Comparison of ENCODE assay signal across 8 cellular contexts in the genomic region with DNA sequence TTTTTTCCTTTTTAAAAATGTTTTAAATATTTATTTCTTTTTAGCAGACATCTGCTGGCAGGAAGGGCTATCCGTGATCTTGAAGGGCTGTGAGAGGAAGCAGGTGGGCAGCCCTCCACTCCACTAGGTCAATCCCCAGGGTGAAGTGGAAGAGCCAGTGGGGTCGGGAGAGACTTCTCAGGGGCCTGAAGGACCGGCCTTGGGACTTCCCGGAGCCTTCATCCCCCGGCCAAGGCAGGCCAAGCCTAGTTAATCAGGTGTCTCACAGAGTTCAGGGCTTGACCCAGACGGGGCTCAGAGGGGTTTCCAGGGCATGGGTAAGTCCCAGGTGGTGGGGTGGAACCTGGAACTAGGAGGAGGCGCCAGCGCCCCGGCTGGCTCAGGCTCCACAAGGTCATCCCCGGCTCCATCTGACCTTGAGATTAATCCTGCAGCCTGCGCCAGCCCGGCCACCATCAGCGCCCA. TPM values are rescaled to one million over a fixed set of nuclear protein-coding genes. Genes with fewer than 3 reads are reported as not detected.
DNase-seq lines count a peak whose midpoint lies in the region; ATAC-seq, FAIRE-seq and TF ChIP-seq lines count a peak whose summit lies in the region.

No MANE protein-coding gene starts in this region.

- peak; percentile 49 for ATAC-seq in GM12878
- ATAC-seq in HG03095 (IDR thresholded peaks at IDR 0.05; ENCODE audit: unreplicated experiment) = no peak

- DNase-seq in GM12878 (ENCODE audit: low read depth, low spot score) (no peak), neuronal stem cell (ENCODE audit: low spot score) (no peak), H54 (ENCODE audit: insufficient read length, low spot score) (no peak), NCI-H1092 (lab: John Stamatoyannopoulos, UW) (no peak), dedifferentiated amniotic fluid mesenchymal stem cell (ENCODE audit: extremely low spot score) (no peak)

- no peaks in the 10 kb centered on the region for H3K27me3 ChIP-seq in BLaER1
- H3K27me3 ChIP-seq in GM12878 (replicated peaks in 1 of 2; ENCODE audit: control insufficient read depth in 2 of 2, insufficient read depth in 2 of 2, low read length in 1 of 2) = no peaks in the 10 kb centered on the region
- H3K27me3 ChIP-seq in neuronal stem cell (ENCODE audit: control insufficient read depth in 3 of 3, insufficient read depth in 3 of 3, low read depth in 1 of 3, low read length in 3 of 3) = peaks cover 0 to 11% (median 6%) of the 10 kb centered on the region in 3 experiments

- BruUV-seq in GM12878 (replicated peaks; lab: Mats Ljungman, UMichigan) = no TSS peak

- H3K4me1 ChIP-seq in BLaER1 = peaks cover 38% of the 10 kb centered on the region
- H3K4me1 ChIP-seq in HEK293 (ENCODE audit: control insufficient read depth, insufficient read depth, low read length) = no peaks in the 10 kb centered on the region
- H3K4me1 ChIP-seq in GM12878 (ENCODE audit: control insufficient read depth, insufficient read depth, low read length) = no peaks in the 10 kb centered on the region
- peaks cover 17 to 19% of the 10 kb centered on the region in 2 donors for H3K4me1 ChIP-seq in neuronal stem cell (ENCODE audit: control insufficient read depth in 2 of 2, insufficient read depth in 1 of 2, low read depth in 1 of 2, low read length in 2 of 2)

- POLR2A ChIA-PET in HEK293 (lab: Yijun Ruan, JAX) (interaction anchor here (2.9 kb wide), 1 partner anchor 80 kb away, joined by 29 read pairs; no protein-coding TSS in a partner anchor), GM12878 (lab: Charles Lee) (interaction anchor here (0.7 kb wide), 1 partner anchor 50 kb away, joined by 3 read pairs; no protein-coding TSS in a partner anchor)

- H2BK5ac ChIP-seq in neuronal stem cell (ENCODE audit: low read length) = no peak overlapping the region

- no peak overlapping the region for H4K8ac ChIP-seq in neuronal stem cell (ENCODE audit: low read depth, low read length)

- H2AK5ac ChIP-seq in neuronal stem cell (ENCODE audit: low read depth, low read length) = peak overlapping the region; percentile 42

- H3K36me3 ChIP-seq in BLaER1 (peaks cover 35% of the 10 kb centered on the region), HEK293 (ENCODE audit: control insufficient read depth in 2 of 2, insufficient read depth in 1 of 2, low read length in 2 of 2) (no peaks in the 10 kb centered on the region), GM12878 (ENCODE audit: control insufficient read depth in 2 of 2, insufficient read depth in 2 of 2, low read length in 1 of 2) (peaks cover 9 to 16% of the 10 kb centered on the region in 2 experiments; a peak in 3 of 4 replicates), neuronal stem cell (replicated peaks in 1 of 2; ENCODE audit: control insufficient read depth in 2 of 2, insufficient read depth in 2 of 2, low read length in 2 of 2) (no peaks in the 10 kb centered on the region)

- TF ChIP-seq CTCF in HEK293 (tag by site-specific recombination; IDR thresholded peaks at IDR 0.05) (no peak), GM12878 (IDR thresholded peaks at IDR 0.05 in 2 of 3, conservative IDR thresholded peaks at IDR 0.05 in 1 of 3; ENCODE audit: control insufficient read depth in 2 of 3, extremely low read depth in 1 of 3, insufficient read depth in 1 of 3, low read depth in 3 of 3, low read length in 3 of 3) (no peak)

- no peak overlapping the region for H2AFZ ChIP-seq in GM12878 (ENCODE audit: control insufficient read depth, low read depth, low read length)
- H2AFZ ChIP-seq in neuronal stem cell (ENCODE audit: low read length) = peak overlapping the region; percentile 66

- H2BK12ac ChIP-seq in neuronal stem cell (ENCODE audit: low read length) = no peak overlapping the region

- RAD21 ChIA-PET in GM12878 (lab: Charles Lee; ENCODE audit: unreplicated experiment) = interaction anchor here (0.9 to 4.0 kb wide), 4 partner anchors 80 to 314 kb away, joined by 3 to 23 read pairs (median 5); no protein-coding TSS in a partner anchor

- in situ Hi-C loops in GM12878 (cut with MboI) = loop anchor here (10.0 kb wide), 1 partner anchor 78 kb away; no protein-coding TSS in a partner anchor

- no peak overlapping the region for H3K14ac ChIP-seq in neuronal stem cell (ENCODE audit: low read length)

- H3K79me2 ChIP-seq in GM12878 (ENCODE audit: control insufficient read depth, insufficient read depth, low read length) = no peaks in the 10 kb centered on the region

- TF ChIP-seq RAD21 in GM12878 (IDR thresholded peaks at IDR 0.05; ENCODE audit: insufficient read depth, low read depth, low read length) = no peak

- H3K4me3 ChIP-seq in BLaER1 = no peak overlapping the region
- no peak overlapping the region for H3K4me3 ChIP-seq in HEK293 (ENCODE audit: low read depth, low read length)
- no peak overlapping the region for H3K4me3 ChIP-seq in GM12878
- H3K4me3 ChIP-seq in neuronal stem cell (ENCODE audit: low read length in 2 of 2) = no peak overlapping the region

- H3K27ac ChIP-seq in BLaER1 (peak overlapping the region; percentile 57), HEK293 (ENCODE audit: extremely low read depth, low read depth, low read length) (no peak overlapping the region), GM12878 (ENCODE audit: control insufficient read depth, insufficient read depth) (no peak overlapping the region), neuronal stem cell (replicated peaks; ENCODE audit: low read length) (no peak overlapping the region)

- H4K20me1 ChIP-seq in BLaER1 (no peaks in the 10 kb centered on the region), GM12878 (ENCODE audit: control insufficient read depth, insufficient read depth) (no peaks in the 10 kb centered on the region)

- TF ChIP-seq POLR2A in GM12878 (IDR thresholded peaks at IDR 0.05; ENCODE audit: low read depth, low read length) (no peak), H54 (IDR thresholded peaks at IDR 0.05; ENCODE audit: low read depth, low read length) (no peak)

- H2BK15ac ChIP-seq in neuronal stem cell (ENCODE audit: low read length) = no peak overlapping the region

- H3K23ac ChIP-seq in neuronal stem cell (ENCODE audit: low read depth, low read length, poor library complexity) = no peak overlapping the region

- FAIRE-seq in GM12878 (lab: Jason Lieb, UNC) (no peak), H54 (lab: Jason Lieb, UNC) (no peak)

- CTCF ChIA-PET in HEK293 (lab: Yijun Ruan, JAX) (interaction anchor here (0.7 to 8.7 kb wide), 45 partner anchors 10 to 382 kb away, joined by 3 to 266 read pairs (median 7); a partner anchor contains a TSS), GM12878 (lab: Yijun Ruan, JAX) (interaction anchor here (0.8 to 4.4 kb wide), 24 partner anchors 8 to 376 kb away, joined by 3 to 38 read pairs (median 6); a partner anchor contains a TSS)

- H3K4me2 ChIP-seq in BLaER1 = peak overlapping the region; percentile 85
- peak overlapping the region; percentile 34; the same call in 1 of the 2 replicates for H3K4me2 ChIP-seq in GM12878 (ENCODE audit: control insufficient read depth, insufficient read depth)
- H3K4me2 ChIP-seq in neuronal stem cell (ENCODE audit: insufficient read depth, low read length, poor library complexity, severe bottlenecking) = no peak overlapping the region

- H3K9me3 ChIP-seq in BLaER1 (no peaks in the 10 kb centered on the region), HEK293 (ENCODE audit: control insufficient read depth, insufficient read depth, low read depth, low read length) (no peaks in the 10 kb centered on the region), GM12878 (replicated peaks; ENCODE audit: control insufficient read depth, insufficient read depth, low read length) (no peaks in the 10 kb centered on the region), neuronal stem cell (replicated peaks in 1 of 2; ENCODE audit: control insufficient read depth in 2 of 2, insufficient read depth in 1 of 2, low read depth in 1 of 2, low read length in 2 of 2) (no peaks in the 10 kb centered on the region)

- H3K18ac ChIP-seq in neuronal stem cell (ENCODE audit: low read length) = no peak overlapping the region

- no peak overlapping the region for H2BK120ac ChIP-seq in neuronal stem cell (ENCODE audit: low read depth, low read length)

- intact Hi-C loops in GM12878 (cut with micrococcal nuclease; ENCODE audit: unreplicated experiment) = loop anchor here (1.0 to 2.0 kb wide), 4 partner anchors 79 to 313 kb away; no protein-coding TSS in a partner anchor

- no peak overlapping the region for H3K4ac ChIP-seq in neuronal stem cell (ENCODE audit: low read length)

- no peaks in the 10 kb centered on the region for H3K79me1 ChIP-seq in neuronal stem cell (ENCODE audit: low read depth, low read length)

- no peak overlapping the region for H4K91ac ChIP-seq in neuronal stem cell (ENCODE audit: low read depth, low read length, poor library complexity)

- TF ChIP-seq EP300 in GM12878 (IDR thresholded peaks at IDR 0.05; ENCODE audit: borderline replicate concordance in 1 of 2, control insufficient read depth in 1 of 2, low read depth in 2 of 2, low read length in 2 of 2) = no peak

- SMC1A ChIA-PET in GM12878 (lab: Charles Lee; ENCODE audit: uncharacterized antibody, unreplicated experiment) = interaction anchor here (0.8 to 1.1 kb wide), 6 partner anchors 80 to 314 kb away, joined by 3 to 7 read pairs (median 4); no protein-coding TSS in a partner anchor

- H3K9ac ChIP-seq in BLaER1 (0 out of 2 replicates have a peak overlapping the region, but pooled peaks have one; percentile 27), GM12878 (ENCODE audit: control insufficient read depth, insufficient read depth, low read length) (no peak overlapping the region), neuronal stem cell (ENCODE audit: low read depth, low read length, poor library complexity) (no peak overlapping the region)

- 45% methylated on average over 13 of the region's 13 CpGs for WGBS in GM12878 (ENCODE audit: insufficient coverage, insufficient replicate concordance, low lambda C conversion rate, missing lambda C conversion rate)
- WGBS in neuronal stem cell (ENCODE audit: extremely low coverage in 2 of 2, insufficient read length in 2 of 2, insufficient replicate concordance in 1 of 2), 2 donors = no CpG with 5 or more reads among the region's 13 CpGs

RNA-seq across cellular contexts. Expression of a gene that starts 44.3 kb away (rescaled TPM):
- total RNA-seq in GM12878 (2013; cell fraction: nucleolus; rRNA removed) = not detected in 2 replicates
- total RNA-seq in GM12878 (2014; rRNA removed) = not detected in 2 replicates
- total RNA-seq in GM12878 (2014; rRNA removed; fragmentation: Illumina TruSeq; extraction: Trizol) = not detected in 2 replicates
- not detected in 2 replicates for total RNA-seq in GM12878 (2021)
- polyA plus RNA-seq in GM12878 (2011; ENCODE audit: low read depth) = not detected
- not detected in 2 replicates for polyA plus RNA-seq in GM12878 (2011; rRNA removed)
- polyA plus RNA-seq in GM12878 (2011; cell fraction: cytosol; rRNA removed) = not detected in 2 replicates
- not detected in 2 replicates for polyA plus RNA-seq in GM12878 (2011; cell fraction: nucleus; rRNA removed)
- not detected in 2 replicates for polyA plus RNA-seq in GM12878 (2012)
- polyA plus RNA-seq in GM12878 (2014; fragmentation: Illumina TruSeq; extraction: Trizol) = not detected in 2 replicates
- not detected for polyA plus RNA-seq in GM12878 (2014; fragmentation: Nextera tagmentation; extraction: Ambion mirVana)
- not detected in 2 replicates for polyA plus RNA-seq in GM12878 (2014; rRNA removed)
- polyA plus RNA-seq in GM12878 (2016; fragmentation: Nextera tagmentation; extraction: Ambion mirVana) = not detected
- polyA minus RNA-seq in GM12878 (2011; rRNA and poly(A)+ RNA removed) = not detected in 2 replicates
- polyA minus RNA-seq in GM12878 (2011; cell fraction: cytosol; rRNA and poly(A)+ RNA removed) = not detected in 2 replicates
- not detected in 2 replicates for polyA minus RNA-seq in GM12878 (2011; cell fraction: nucleus; rRNA and poly(A)+ RNA removed)
- 73.1 TPM for polyA plus RNA-seq in neuronal stem cell (2013, experiment 1 of 2)
- polyA plus RNA-seq in neuronal stem cell (2013, experiment 2 of 2) = 65.6 TPM

RNA-seq across cellular contexts. Expression of a gene that starts 52.9 kb away (rescaled TPM):
- 91.8 and 108 TPM in 2 replicates for total RNA-seq in GM12878 (2013; cell fraction: nucleolus; rRNA removed)
- total RNA-seq in GM12878 (2014; rRNA removed) = 95.7 and 97.9 TPM in 2 replicates
- total RNA-seq in GM12878 (2014; rRNA removed; fragmentation: Illumina TruSeq; extraction: Trizol) = 30.7 and 31.4 TPM in 2 replicates
- total RNA-seq in GM12878 (2021) = 97.7 and 108 TPM in 2 replicates
- polyA plus RNA-seq in GM12878 (2011; ENCODE audit: low read depth) = 42.6 TPM
- 22.8 and 62.1 TPM in 2 replicates for polyA plus RNA-seq in GM12878 (2011; rRNA removed)
- polyA plus RNA-seq in GM12878 (2011; cell fraction: cytosol; rRNA removed) = 56.5 and 88.1 TPM in 2 replicates
- 83.6 and 85.7 TPM in 2 replicates for polyA plus RNA-seq in GM12878 (2011; cell fraction: nucleus; rRNA removed)
- polyA plus RNA-seq in GM12878 (2012) = 59.0 and 84.4 TPM in 2 replicates
- 6.6 and 22.4 TPM in 2 replicates for polyA plus RNA-seq in GM12878 (2014; fragmentation: Illumina TruSeq; extraction: Trizol)
- polyA plus RNA-seq in GM12878 (2014; fragmentation: Nextera tagmentation; extraction: Ambion mirVana) = 1 to 10 TPM in 1 of 2 experiments, under 1 TPM in 1; 0.84 to 2.6 TPM
- polyA plus RNA-seq in GM12878 (2014; rRNA removed) = 107 and 133 TPM in 2 replicates
- 10 to 100 TPM; 59.4 to 64.3 TPM for polyA plus RNA-seq in GM12878 (2016; fragmentation: Nextera tagmentation; extraction: Ambion mirVana)
- 46.4 and 70.0 TPM in 2 replicates for polyA minus RNA-seq in GM12878 (2011; rRNA and poly(A)+ RNA removed)
- 35.4 and 37.4 TPM in 2 replicates for polyA minus RNA-seq in GM12878 (2011; cell fraction: cytosol; rRNA and poly(A)+ RNA removed)
- polyA minus RNA-seq in GM12878 (2011; cell fraction: nucleus; rRNA and poly(A)+ RNA removed) = 29.1 and 40.5 TPM in 2 replicates
- 1.1 TPM for polyA plus RNA-seq in neuronal stem cell (2013, experiment 1 of 2)
- 1.1 TPM for polyA plus RNA-seq in neuronal stem cell (2013, experiment 2 of 2)
